In the genomic region with DNA sequence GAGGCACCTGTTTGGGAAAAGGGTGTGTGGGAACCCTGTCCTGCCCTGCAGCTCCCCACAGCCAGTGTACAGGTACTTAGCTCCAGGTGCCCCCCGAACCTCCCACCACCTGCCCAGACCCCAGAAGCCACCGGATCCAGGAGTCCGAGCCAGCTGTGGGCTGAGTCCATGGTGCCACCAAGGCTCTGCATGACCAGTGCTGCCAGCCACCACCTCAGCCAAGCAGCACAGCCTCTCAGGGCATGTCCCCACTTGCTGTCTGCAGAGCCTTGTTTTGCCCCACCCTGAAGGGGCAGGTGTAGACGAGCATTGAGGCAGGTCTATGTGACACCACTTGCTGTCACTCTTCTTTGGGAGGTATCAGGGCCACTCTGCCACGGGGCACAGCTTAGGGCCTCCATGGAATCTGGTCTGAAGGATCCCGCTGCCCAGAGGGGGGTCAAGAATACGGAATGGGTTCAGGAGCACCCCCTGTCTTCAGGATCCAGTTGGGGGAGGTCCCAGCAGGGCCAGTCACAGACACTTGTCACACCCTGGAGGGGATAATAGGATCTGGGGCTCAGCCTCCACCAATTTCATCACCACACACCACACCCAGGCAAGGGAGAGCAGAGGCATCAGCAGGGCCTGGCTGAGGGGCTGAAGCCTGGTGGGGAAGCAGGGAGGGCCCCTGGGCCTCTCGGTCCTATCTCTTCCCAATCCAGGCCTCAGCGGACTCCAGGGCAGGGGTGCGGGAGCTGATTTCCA, we compare ENCODE assay signal across 20 cellular contexts. TPM values are rescaled to one million over a fixed set of nuclear protein-coding genes. Genes with fewer than 3 reads are reported as not detected.
A peak's percentile ranks its signal among the peaks of the same experiment; 100 is the strongest.
DNase-seq lines count a peak whose midpoint lies in the region; ATAC-seq, FAIRE-seq and TF ChIP-seq lines count a peak whose summit lies in the region.
"Had no signal": no experiment of that assay in that cellular context is flagged by ENCODE, and none has a peak within 500 bp of the region (broad histone marks: within the 10 kb centered on the region; RNA-seq: fewer than 3 reads in every experiment).

No MANE protein-coding gene starts in this region.

- H3K4me3 ChIP-seq in A549 = no peak overlapping the region
- no peak overlapping the region for H3K4me3 ChIP-seq in epithelial cell of esophagus (ENCODE audit: low read length)
- H3K4me3 ChIP-seq in neural progenitor cell = no peak overlapping the region
- H3K4me3 ChIP-seq: coronary artery, smooth muscle cell, thyroid gland had no signal

- H3K27me3 Mint-ChIP-seq in neural progenitor cell (ENCODE audit: insufficient read depth, low read depth) = peaks cover 9% of the 10 kb centered on the region
- H3K27me3 Mint-ChIP-seq: activated naive CD8-positive, alpha-beta T cell had no signal

- TF ChIP-seq CTCF in A549 (IDR thresholded peaks at IDR 0.05) (no peak), epithelial cell of esophagus (IDR thresholded peaks at IDR 0.05; ENCODE audit: insufficient read depth, low read depth, low read length, missing control alignments) (peak; percentile 15), neural progenitor cell (IDR thresholded peaks at IDR 0.05) (no peak)

- H3K4me1 ChIP-seq in A549 = peaks cover 84% of the 10 kb centered on the region
- H3K4me1 ChIP-seq in neural progenitor cell = peaks cover 10% of the 10 kb centered on the region

- H3K27ac Mint-ChIP-seq in neural progenitor cell = peak overlapping the region; percentile 18
- H3K27ac Mint-ChIP-seq: activated naive CD8-positive, alpha-beta T cell; CD8-positive, alpha-beta memory T cell; naive thymus-derived CD8-positive, alpha-beta T cell; progenitor cell of endocrine pancreas had no signal

- H3K27ac ChIP-seq in A549 = peak overlapping the region; percentile 96 to 97
- no peak overlapping the region for H3K27ac ChIP-seq in neural progenitor cell
- H3K27ac ChIP-seq: thyroid gland had no signal

- TF ChIP-seq EP300 in A549 (IDR thresholded peaks at IDR 0.05) = no peak

- no peak overlapping the region for H2AFZ ChIP-seq in neural progenitor cell (replicated peaks)

- ATAC-seq in A549 = no peak
- no peak for ATAC-seq in HG03378 (IDR thresholded peaks at IDR 0.05; ENCODE audit: unreplicated experiment)
- ATAC-seq: naive thymus-derived CD8-positive, alpha-beta T cell had no signal

- peaks cover 29% of the 10 kb centered on the region for H3K4me1 Mint-ChIP-seq in neural progenitor cell

- TF ChIP-seq POLR2A in A549 (IDR thresholded peaks at IDR 0.05; ENCODE audit: low read length) = no peak

- H3K36me3 Mint-ChIP-seq in neural progenitor cell = no peaks in the 10 kb centered on the region
- H3K36me3 Mint-ChIP-seq: activated naive CD8-positive, alpha-beta T cell; CD8-positive, alpha-beta memory T cell; naive thymus-derived CD8-positive, alpha-beta T cell had no signal

- H4K20me1 ChIP-seq in neural progenitor cell (ENCODE audit: low read depth) = no peaks in the 10 kb centered on the region

- H3K9me3 Mint-ChIP-seq in neural progenitor cell = no peaks in the 10 kb centered on the region
- H3K9me3 Mint-ChIP-seq: CD8-positive, alpha-beta memory T cell; naive thymus-derived CD8-positive, alpha-beta T cell had no signal

- H3K79me2 ChIP-seq in neural progenitor cell (ENCODE audit: low read depth) = no peaks in the 10 kb centered on the region

- H3K27me3 ChIP-seq in neural progenitor cell = peaks cover 4% of the 10 kb centered on the region
- H3K27me3 ChIP-seq: thyroid gland had no signal

- WGBS in A549 (ENCODE audit: missing lambda C conversion rate) = 100% methylated on average over 6 of the region's 10 CpGs

- peaks cover 16% of the 10 kb centered on the region for H3F3A ChIP-seq in neural progenitor cell (ENCODE audit: low read depth)

- no peak for FAIRE-seq in A549 (lab: Jason Lieb, UNC)
- FAIRE-seq: endothelial cell of umbilical vein had no signal

- TF ChIP-seq RAD21 in A549 (conservative IDR thresholded peaks at IDR 0.05 in 1 of 2, IDR thresholded peaks at IDR 0.05 in 1 of 2) = no peak

- no peak overlapping the region for H3K9ac ChIP-seq in neural progenitor cell

- CTCF ChIA-PET in A549 (lab: Yijun Ruan, JAX) = interaction anchor here (0.7 to 14.7 kb wide), 4 partner anchors 15 to 104 kb away, joined by 3 to 318 read pairs (median 94); a partner anchor contains a TSS

- POLR2A ChIA-PET in A549 (lab: Yijun Ruan, JAX) = interaction anchor here (4.0 kb wide), 1 partner anchor 29 kb away, joined by 35 read pairs; a partner anchor contains a TSS

- no peaks in the 10 kb centered on the region for H3K36me3 ChIP-seq in neural progenitor cell
- H3K36me3 ChIP-seq: thyroid gland had no signal

- H3K4me2 ChIP-seq in A549 (peak overlapping the region; percentile 13; the same call in 2 of the 3 replicates), neural progenitor cell (no peak overlapping the region)
- H3K4me2 ChIP-seq: smooth muscle cell had no signal

- DNase-seq in A549 (ENCODE audit: low read depth in 1 of 2, low spot score in 1 of 2) (no peak), NCI-H1105 treated with DMSO at 0.1 percent for 48 hours (lab: John Stamatoyannopoulos, UW) (peak; percentile 51), epithelial cell of esophagus (ENCODE audit: low read depth) (peak; percentile 92), neural progenitor cell (ENCODE audit: low spot score) (no peak), NCI-H446 (lab: John Stamatoyannopoulos, UW) (no peak), SKM-1 (lab: John Stamatoyannopoulos, UW; ENCODE audit: unreplicated experiment) (no peak), NCI-H526 (lab: John Stamatoyannopoulos, UW) (no peak)
- DNase-seq: activated T-cell treated with anti-CD3 and anti-CD28 coated beads, Interleukin-2, amount 50 U/mL, for 1 hour; CD8-positive, alpha-beta memory T cell; naive thymus-derived CD8-positive, alpha-beta T cell; NCI-H2029; NCI-H774; SW 1271; thyroid gland had no signal

- H3K9me3 ChIP-seq in A549 = no peaks in the 10 kb centered on the region
- H3K9me3 ChIP-seq in neural progenitor cell (ENCODE audit: low read depth) = no peaks in the 10 kb centered on the region
- H3K9me3 ChIP-seq: thyroid gland had no signal

- H3K4me3 Mint-ChIP-seq in neural progenitor cell = no peak overlapping the region
- H3K4me3 Mint-ChIP-seq: activated naive CD8-positive, alpha-beta T cell; CD8-positive, alpha-beta memory T cell; naive thymus-derived CD8-positive, alpha-beta T cell had no signal

TF ChIP-seq in A549, 52 proteins besides CTCF, POLR2A, EP300 and RAD21:
- TF ChIP-seq, protein P1, sequence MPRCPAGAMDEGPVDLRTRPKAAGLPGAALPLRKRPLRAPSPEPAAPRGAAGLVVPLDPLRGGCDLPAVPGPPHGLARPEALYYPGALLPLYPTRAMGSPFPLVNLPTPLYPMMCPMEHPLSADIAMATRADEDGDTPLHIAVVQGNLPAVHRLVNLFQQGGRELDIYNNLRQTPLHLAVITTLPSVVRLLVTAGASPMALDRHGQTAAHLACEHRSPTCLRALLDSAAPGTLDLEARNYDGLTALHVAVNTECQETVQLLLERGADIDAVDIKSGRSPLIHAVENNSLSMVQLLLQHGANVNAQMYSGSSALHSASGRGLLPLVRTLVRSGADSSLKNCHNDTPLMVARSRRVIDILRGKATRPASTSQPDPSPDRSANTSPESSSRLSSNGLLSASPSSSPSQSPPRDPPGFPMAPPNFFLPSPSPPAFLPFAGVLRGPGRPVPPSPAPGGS (IDR thresholded peaks at IDR 0.05) = no peak
- TF ChIP-seq SMC3 (IDR thresholded peaks at IDR 0.05) (no peak), MAFK (IDR thresholded peaks at IDR 0.05; ENCODE audit: partially characterized antibody) (no peak), NR3C1 (IDR thresholded peaks at IDR 0.05) (no peak), POLR2AphosphoS2 (conservative IDR thresholded peaks at IDR 0.05; ENCODE audit: low read length) (no peak), KDM1A (IDR thresholded peaks at IDR 0.05; ENCODE audit: low read depth) (no peak), ZSCAN20 (CRISPR knock-in tag; IDR thresholded peaks at IDR 0.05) (no peak), CBX2 (IDR thresholded peaks at IDR 0.05; ENCODE audit: borderline replicate concordance, low read depth) (no peak), ZFP36 (IDR thresholded peaks at IDR 0.05; ENCODE audit: borderline replicate concordance, partially characterized antibody) (no peak)
- TF ChIP-seq, protein P2, sequence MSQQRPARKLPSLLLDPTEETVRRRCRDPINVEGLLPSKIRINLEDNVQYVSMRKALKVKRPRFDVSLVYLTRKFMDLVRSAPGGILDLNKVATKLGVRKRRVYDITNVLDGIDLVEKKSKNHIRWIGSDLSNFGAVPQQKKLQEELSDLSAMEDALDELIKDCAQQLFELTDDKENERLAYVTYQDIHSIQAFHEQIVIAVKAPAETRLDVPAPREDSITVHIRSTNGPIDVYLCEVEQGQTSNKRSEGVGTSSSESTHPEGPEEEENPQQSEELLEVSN (IDR thresholded peaks at IDR 0.05; ENCODE audit: borderline replicate concordance, low read depth) = no peak
- TF ChIP-seq, protein P3, sequence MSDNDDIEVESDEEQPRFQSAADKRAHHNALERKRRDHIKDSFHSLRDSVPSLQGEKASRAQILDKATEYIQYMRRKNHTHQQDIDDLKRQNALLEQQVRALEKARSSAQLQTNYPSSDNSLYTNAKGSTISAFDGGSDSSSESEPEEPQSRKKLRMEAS (IDR thresholded peaks at IDR 0.05) = no peak
TF ChIP-seq in A549: peak in this region for 0.

RNA-seq across cellular contexts. Expression of a gene that starts 27.7 kb away (rescaled TPM):
- polyA plus RNA-seq in A549 (2011; rRNA removed) = 6.1 and 6.7 TPM in 2 replicates
- 9.2 and 11.2 TPM in 2 replicates for polyA plus RNA-seq in A549 (2012; cell fraction: cytosol; rRNA removed)
- polyA plus RNA-seq in A549 (2012; cell fraction: nucleus; rRNA removed) = 25.8 and 26.3 TPM in 2 replicates
- 7.6 to 9.5 TPM (median 9.2 TPM) in 3 replicates for polyA plus RNA-seq in A549 (2017; fragmentation: RNase III; extraction: RNeasy Plus Mini Kit Qiagen cat#74134 plus additional on column Dnase treatment)
- 3.2 and 4.2 TPM in 2 replicates for polyA minus RNA-seq in A549 (2011; rRNA and poly(A)+ RNA removed)
- total RNA-seq in neural progenitor cell (ENCODE audit: low replicate concordance) = 10.9 and 22.2 TPM in 2 replicates

RNA-seq across cellular contexts. Expression of a gene that starts 28.9 kb away (rescaled TPM):
- polyA plus RNA-seq in A549 (2011; rRNA removed) (55.0 and 59.3 TPM in 2 replicates), A549 (2017; fragmentation: RNase III; extraction: RNeasy Plus Mini Kit Qiagen cat#74134 plus additional on column Dnase treatment) (87.1 to 93.8 TPM (median 93.2 TPM) in 3 replicates)
- 112 and 122 TPM in 2 replicates for polyA plus RNA-seq in A549 (2012; cell fraction: cytosol; rRNA removed)
- 317 and 462 TPM in 2 replicates for polyA plus RNA-seq in A549 (2012; cell fraction: nucleus; rRNA removed)
- 99.4 and 100.0 TPM in 2 replicates for polyA minus RNA-seq in A549 (2011; rRNA and poly(A)+ RNA removed)
- 14.9 and 40.9 TPM in 2 replicates for total RNA-seq in neural progenitor cell (ENCODE audit: low replicate concordance)
- total RNA-seq: CD8-positive, alpha-beta memory T cell; naive thymus-derived CD8-positive, alpha-beta T cell had no signal
- polyA plus RNA-seq: CD8-positive, alpha-beta memory T cell; naive thymus-derived CD8-positive, alpha-beta T cell had no signal

RNA-seq across cellular contexts. Expression of a gene that starts 52.3 kb away (rescaled TPM):
- 2.4 and 3.6 TPM in 2 replicates for polyA plus RNA-seq in A549 (2011; rRNA removed)
- 3.5 and 5.1 TPM in 2 replicates for polyA plus RNA-seq in A549 (2012; cell fraction: cytosol; rRNA removed)
- polyA plus RNA-seq in A549 (2012; cell fraction: nucleus; rRNA removed) = 5.7 and 6.7 TPM in 2 replicates
- polyA plus RNA-seq in A549 (2017; fragmentation: RNase III; extraction: RNeasy Plus Mini Kit Qiagen cat#74134 plus additional on column Dnase treatment) = 2.6 to 3.7 TPM (median 2.8 TPM) in 3 replicates
- polyA minus RNA-seq in A549 (2011; rRNA and poly(A)+ RNA removed) = 5.3 and 14.1 TPM in 2 replicates
- total RNA-seq in neural progenitor cell (ENCODE audit: low replicate concordance) = 3.0 and 11.4 TPM in 2 replicates

Comparison
In these comparisons a context has a peak if more than half of its experiments do, and no peak if none do; other contexts are left out.
1. DNase-seq: peak in NCI-H1105 treated with DMSO at 0.1 percent for 48 hours (single experiment) and epithelial cell of esophagus (single experiment); none in A549 (0 of 2), neural progenitor cell (single experiment), NCI-H446 (0 of 2), SKM-1 (single experiment) and NCI-H526 (0 of 2).